ENCODE assay signal across 26 cellular contexts in genomic region chr2:45156605-45157004, GRCh38.
"Had no signal": no experiment of that assay in that cellular context is flagged by ENCODE, and none has a peak within 500 bp of the region (broad histone marks: within the 10 kb centered on the region; RNA-seq: fewer than 3 reads in every experiment).

No MANE protein-coding gene starts in this region.

- H3K4me3 Mint-ChIP-seq: immature natural killer cell; mesothelial cell of epicardium; naive B cell; naive thymus-derived CD8-positive, alpha-beta T cell had no signal

- FAIRE-seq: endothelial cell of umbilical vein, frontal cortex, kidney had no signal

- H3K4me3 ChIP-seq: coronary artery, dorsolateral prefrontal cortex, esophagus muscularis mucosa, gastroesophageal sphincter, heart left ventricle, hepatocyte, lower lobe of right lung, mucosa of descending colon had no signal

- H3K36me3 Mint-ChIP-seq: immature natural killer cell; mesothelial cell of epicardium; naive B cell; naive thymus-derived CD8-positive, alpha-beta T cell had no signal

- H3K27ac Mint-ChIP-seq: immature natural killer cell; mesothelial cell of epicardium; naive B cell; naive thymus-derived CD8-positive, alpha-beta T cell had no signal

- H3K4me2 ChIP-seq: hepatocyte had no signal

- ATAC-seq: foreskin keratinocyte; gastroesophageal sphincter; heart left ventricle; left colon; left lobe of liver; left ventricle myocardium superior; lower lobe of right lung; mucosa of descending colon; naive thymus-derived CD8-positive, alpha-beta T cell had no signal

- H3K4me1 ChIP-seq: esophagus muscularis mucosa, foreskin keratinocyte, gastroesophageal sphincter, heart left ventricle, lower lobe of right lung had no signal

- H2AFZ ChIP-seq: hepatocyte had no signal

- H3K9me3 ChIP-seq: gastroesophageal sphincter, lower lobe of right lung, mucosa of descending colon had no signal

- H3K36me3 ChIP-seq: esophagus muscularis mucosa, gastroesophageal sphincter, heart left ventricle, lower lobe of right lung had no signal

- H3K4me1 Mint-ChIP-seq: immature natural killer cell; mesothelial cell of epicardium; naive B cell; naive thymus-derived CD8-positive, alpha-beta T cell had no signal

- DNase-seq: dermis blood vessel endothelial cell; dorsolateral prefrontal cortex; effector CD4-positive, alpha-beta T cell; effector memory CD4-positive, alpha-beta T cell; foreskin keratinocyte; heart left ventricle; hypothalamus; immature natural killer cell; islet precursor cell; kidney; kidney glomerular epithelial cell; left colon; left ventricle myocardium superior; lower lobe of right lung; mesenchymal stem cell; mucosa of descending colon; naive B cell; naive thymus-derived CD8-positive, alpha-beta T cell had no signal

- H3K79me2 ChIP-seq: hepatocyte had no signal

- H3K9me3 Mint-ChIP-seq: mesothelial cell of epicardium; naive B cell; naive thymus-derived CD8-positive, alpha-beta T cell had no signal

- H3K27ac ChIP-seq: coronary artery, dorsolateral prefrontal cortex, esophagus muscularis mucosa, foreskin keratinocyte, gastroesophageal sphincter, heart left ventricle, hepatocyte, lower lobe of right lung had no signal
